In the genomic region with DNA sequence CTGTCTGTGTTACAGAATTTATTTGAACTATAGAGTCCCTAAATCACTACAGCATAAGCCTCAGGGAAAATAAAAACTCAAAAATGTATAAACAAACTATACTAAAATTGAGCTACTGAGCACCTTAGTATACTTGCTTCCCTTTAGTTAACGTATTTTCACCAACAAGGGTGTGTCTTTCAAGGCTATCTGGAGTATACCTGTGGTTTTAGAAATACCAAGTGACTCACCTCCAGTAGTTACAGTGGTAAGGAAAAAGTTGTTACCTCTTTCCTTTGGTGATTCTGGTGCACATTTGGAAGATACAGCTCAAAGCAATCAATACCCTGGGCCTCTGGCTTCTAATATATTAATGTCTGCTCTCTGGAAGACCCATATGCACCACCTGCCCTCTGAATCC, we compare ENCODE assay signal across 1 cellular context.
TF ChIP-seq lines count a peak whose summit lies in the region.

No MANE protein-coding gene starts in this region.

TF ChIP-seq in A549, 52 proteins besides CTCF, POLR2A, EP300 and RAD21:
- TF ChIP-seq, protein P1, sequence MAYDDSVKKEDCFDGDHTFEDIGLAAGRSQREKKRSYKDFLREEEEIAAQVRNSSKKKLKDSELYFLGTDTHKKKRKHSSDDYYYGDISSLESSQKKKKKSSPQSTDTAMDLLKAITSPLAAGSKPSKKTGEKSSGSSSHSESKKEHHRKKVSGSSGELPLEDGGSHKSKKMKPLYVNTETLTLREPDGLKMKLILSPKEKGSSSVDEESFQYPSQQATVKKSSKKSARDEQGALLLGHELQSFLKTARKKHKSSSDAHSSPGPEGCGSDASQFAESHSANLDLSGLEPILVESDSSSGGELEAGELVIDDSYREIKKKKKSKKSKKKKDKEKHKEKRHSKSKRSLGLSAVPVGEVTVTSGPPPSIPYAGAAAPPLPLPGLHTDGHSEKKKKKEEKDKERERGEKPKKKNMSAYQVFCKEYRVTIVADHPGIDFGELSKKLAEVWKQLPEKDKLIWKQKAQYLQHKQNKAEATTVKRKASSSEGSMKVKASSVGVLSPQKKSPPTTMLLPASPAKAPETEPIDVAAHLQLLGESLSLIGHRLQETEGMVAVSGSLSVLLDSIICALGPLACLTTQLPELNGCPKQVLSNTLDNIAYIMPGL (CRISPR knock-in tag; IDR thresholded peaks at IDR 0.05; ENCODE audit: borderline replicate concordance) = no peak
- no peak for TF ChIP-seq HEYL (CRISPR knock-in tag; IDR thresholded peaks at IDR 0.05)
- TF ChIP-seq SREBF2 (IDR thresholded peaks at IDR 0.05) = no peak
